ENCODE assay signal across 19 cellular contexts in genomic region chr3:182803596-182803995, GRCh38. TPM values are rescaled to one million over a fixed set of nuclear protein-coding genes. Genes with fewer than 3 reads are reported as not detected.
DNase-seq lines count a peak whose midpoint lies in the region; ATAC-seq and TF ChIP-seq lines count a peak whose summit lies in the region.
"Had no signal": no experiment of that assay in that cellular context is flagged by ENCODE, and none has a peak within 500 bp of the region (broad histone marks: within the 10 kb centered on the region; RNA-seq: fewer than 3 reads in every experiment).

No MANE protein-coding gene starts in this region.

- H3K27ac Mint-ChIP-seq in activated CD8-positive, alpha-beta T cell treated with anti-CD3 and anti-CD28 coated beads for 36 hours: no peak overlapping the region
- H3K27ac Mint-ChIP-seq in activated CD8-positive, alpha-beta T cell treated with anti-CD3 and anti-CD28 coated beads, Interleukin-2, amount 10 ng/mL, durations not matched to agents 7 days and 5 days: no peak overlapping the region
- no peak overlapping the region for H3K27ac Mint-ChIP-seq in activated T-helper 17 cell treated with anti-CD3 and anti-CD28 coated beads, Interleukin-2, amount 50 U/mL, for 72 hours
- H3K27ac Mint-ChIP-seq: CD8-positive, alpha-beta T cell had no signal

- peak; percentile 49 for ATAC-seq in activated CD8-positive, alpha-beta T cell treated with anti-CD3 and anti-CD28 coated beads for 36 hours
- no peak for ATAC-seq in activated CD8-positive, alpha-beta T cell treated with anti-CD3 and anti-CD28 coated beads, Interleukin-2, amount 10 ng/mL, durations not matched to agents 7 days and 5 days
- peak; percentile 64 for ATAC-seq in activated T-helper 17 cell treated with anti-CD3 and anti-CD28 coated beads, Interleukin-2, amount 50 U/mL, for 72 hours (replicated peaks)
- ATAC-seq: CD8-positive, alpha-beta T cell; HCT116 had no signal

- H3K27me3 Mint-ChIP-seq in activated CD8-positive, alpha-beta T cell treated with anti-CD3 and anti-CD28 coated beads for 36 hours: no peaks in the 10 kb centered on the region
- H3K27me3 Mint-ChIP-seq in activated CD8-positive, alpha-beta T cell treated with anti-CD3 and anti-CD28 coated beads, Interleukin-2, amount 10 ng/mL, durations not matched to agents 7 days and 5 days (ENCODE audit: low read depth): no peaks in the 10 kb centered on the region
- no peaks in the 10 kb centered on the region for H3K27me3 Mint-ChIP-seq in activated T-helper 17 cell treated with anti-CD3 and anti-CD28 coated beads, Interleukin-2, amount 50 U/mL, for 72 hours

- CTCF ChIA-PET in activated CD8-positive, alpha-beta T cell treated with anti-CD3 and anti-CD28 coated beads for 36 hours (lab: Charles Lee): no interaction called here
- CTCF ChIA-PET in activated CD8-positive, alpha-beta T cell treated with anti-CD3 and anti-CD28 coated beads, Interleukin-2, amount 10 ng/mL, durations not matched to agents 7 days and 5 days (lab: Charles Lee): no interaction called here

- no peak for TF ChIP-seq CTCF in activated CD8-positive, alpha-beta T cell treated with anti-CD3 and anti-CD28 coated beads for 36 hours (IDR thresholded peaks at IDR 0.05)

- H3K27ac ChIP-seq in epithelial cell of prostate: peak overlapping the region; percentile 74
- H3K27ac ChIP-seq: BLaER1 treated with 17β-estradiol and CSF1 and Interleukin-3, amounts not matched to agents 10 nM and 100 nM had no signal

- POLR2A ChIA-PET in activated CD8-positive, alpha-beta T cell treated with anti-CD3 and anti-CD28 coated beads for 36 hours (lab: Charles Lee): no interaction called here
- POLR2A ChIA-PET in activated CD8-positive, alpha-beta T cell treated with anti-CD3 and anti-CD28 coated beads, Interleukin-2, amount 10 ng/mL, durations not matched to agents 7 days and 5 days (lab: Charles Lee): interaction anchor here (0.8 to 1.5 kb wide), 2 partner anchors 8 to 9 kb away, joined by 3 to 4 read pairs; no protein-coding TSS in a partner anchor

- peaks cover 55% of the 10 kb centered on the region for H3K4me1 Mint-ChIP-seq in activated CD8-positive, alpha-beta T cell treated with anti-CD3 and anti-CD28 coated beads for 36 hours (ENCODE audit: low read depth)
- H3K4me1 Mint-ChIP-seq in activated CD8-positive, alpha-beta T cell treated with anti-CD3 and anti-CD28 coated beads, Interleukin-2, amount 10 ng/mL, durations not matched to agents 7 days and 5 days (ENCODE audit: low read depth): peaks cover 18% of the 10 kb centered on the region
- peaks cover 34% of the 10 kb centered on the region for H3K4me1 Mint-ChIP-seq in activated T-helper 17 cell treated with anti-CD3 and anti-CD28 coated beads, Interleukin-2, amount 50 U/mL, for 72 hours

- no peak for DNase-seq in activated CD8-positive, alpha-beta T cell treated with anti-CD3 and anti-CD28 coated beads for 36 hours
- DNase-seq in activated CD8-positive, alpha-beta T cell treated with anti-CD3 and anti-CD28 coated beads, Interleukin-2, amount 10 ng/mL, durations not matched to agents 7 days and 5 days: no peak
- DNase-seq in epithelial cell of prostate (ENCODE audit: low read depth, low spot score) (no peak), NCI-H526 treated with DMSO at 0.1 percent for 48 hours (lab: John Stamatoyannopoulos, UW) (no peak), SKM-1 treated with dmso at 0.1 percent for 144 hours (lab: John Stamatoyannopoulos, UW; ENCODE audit: unreplicated experiment) (no peak), posterior cingulate gyrus (no peak)
- DNase-seq: 8988T; CD8-positive, alpha-beta T cell; DMS153; GOT3; Kasumi-1; NCI-H1694; NCI-H2081; NCI-H2171 treated with DMSO at 0.1 percent for 48 hours; NCI-H446; Right ventricle myocardium superior had no signal

- no peaks in the 10 kb centered on the region for H3K9me3 Mint-ChIP-seq in activated CD8-positive, alpha-beta T cell treated with anti-CD3 and anti-CD28 coated beads for 36 hours
- H3K9me3 Mint-ChIP-seq in activated CD8-positive, alpha-beta T cell treated with anti-CD3 and anti-CD28 coated beads, Interleukin-2, amount 10 ng/mL, durations not matched to agents 7 days and 5 days (ENCODE audit: insufficient read depth): no peaks in the 10 kb centered on the region
- H3K9me3 Mint-ChIP-seq in activated T-helper 17 cell treated with anti-CD3 and anti-CD28 coated beads, Interleukin-2, amount 50 U/mL, for 72 hours: no peaks in the 10 kb centered on the region
- H3K9me3 Mint-ChIP-seq: CD8-positive, alpha-beta T cell had no signal

- intact Hi-C loops in activated CD8-positive, alpha-beta T cell treated with anti-CD3 and anti-CD28 coated beads for 36 hours (cut with micrococcal nuclease): no loop called here
- intact Hi-C loops in posterior cingulate gyrus (cut with DNase I): no loop called here

- peaks cover 6% of the 10 kb centered on the region for H3K36me3 Mint-ChIP-seq in activated CD8-positive, alpha-beta T cell treated with anti-CD3 and anti-CD28 coated beads for 36 hours (ENCODE audit: low read depth)
- H3K36me3 Mint-ChIP-seq in activated CD8-positive, alpha-beta T cell treated with anti-CD3 and anti-CD28 coated beads, Interleukin-2, amount 10 ng/mL, durations not matched to agents 7 days and 5 days (ENCODE audit: low read depth): peaks cover 9% of the 10 kb centered on the region
- H3K36me3 Mint-ChIP-seq in activated T-helper 17 cell treated with anti-CD3 and anti-CD28 coated beads, Interleukin-2, amount 50 U/mL, for 72 hours (ENCODE audit: low read depth): no peaks in the 10 kb centered on the region

- no peak overlapping the region for H3K4me3 Mint-ChIP-seq in activated CD8-positive, alpha-beta T cell treated with anti-CD3 and anti-CD28 coated beads for 36 hours
- no peak overlapping the region for H3K4me3 Mint-ChIP-seq in activated CD8-positive, alpha-beta T cell treated with anti-CD3 and anti-CD28 coated beads, Interleukin-2, amount 10 ng/mL, durations not matched to agents 7 days and 5 days
- no peak overlapping the region for H3K4me3 Mint-ChIP-seq in activated T-helper 17 cell treated with anti-CD3 and anti-CD28 coated beads, Interleukin-2, amount 50 U/mL, for 72 hours
- H3K4me3 Mint-ChIP-seq: CD8-positive, alpha-beta T cell had no signal

RNA-seq across cellular contexts. Expression of gene ATP11B, which starts 10.3 kb away (rescaled TPM):
- total RNA-seq in activated CD8-positive, alpha-beta T cell treated with anti-CD3 and anti-CD28 coated beads for 36 hours: 10 to 100 TPM; 85.7 to 95.3 TPM
- 100 to 1,000 TPM; 124 to 125 TPM for total RNA-seq in activated CD8-positive, alpha-beta T cell treated with anti-CD3 and anti-CD28 coated beads, Interleukin-2, amount 10 ng/mL, durations not matched to agents 7 days and 5 days
- 10 to 100 TPM; 69.1 to 80.3 TPM for total RNA-seq in activated T-helper 17 cell treated with anti-CD3 and anti-CD28 coated beads, Interleukin-2, amount 50 U/mL, for 72 hours
